Comparison of ENCODE assay signal across 24 cellular contexts in genomic region chr6:43283905-43284304, GRCh38. TPM values are rescaled to one million over a fixed set of nuclear protein-coding genes. Genes with fewer than 3 reads are reported as not detected.
DNase-seq lines count a peak whose midpoint lies in the region; ATAC-seq, FAIRE-seq and TF ChIP-seq lines count a peak whose summit lies in the region.
"Had no signal": no experiment of that assay in that cellular context is flagged by ENCODE, and none has a peak within 500 bp of the region (broad histone marks: within the 10 kb centered on the region; RNA-seq: fewer than 3 reads in every experiment).

No MANE protein-coding gene starts in this region.

- H3K36me3 ChIP-seq in HepG2 (replicated peaks in 1 of 2; ENCODE audit: control insufficient read depth in 1 of 2, insufficient read depth in 2 of 2, low read length in 2 of 2) (no peaks in the 10 kb centered on the region), right lobe of liver (no peaks in the 10 kb centered on the region), PC-3 (ENCODE audit: low read depth, low read length) (no peaks in the 10 kb centered on the region), mammary epithelial cell (ENCODE audit: insufficient read depth, low read length) (no peaks in the 10 kb centered on the region), osteoblast (ENCODE audit: insufficient read depth, low read length) (no peaks in the 10 kb centered on the region)
- H3K36me3 ChIP-seq: BE2C, MG63 had no signal

- CTCF ChIA-PET in HepG2 (lab: Yijun Ruan, JAX; ENCODE audit: low intra/inter-chr PET ratio, low total read pairs), result no interaction called here
- CTCF ChIA-PET in PC-3 (lab: Charles Lee), result no interaction called here
- CTCF ChIA-PET in mammary epithelial cell (lab: Charles Lee; ENCODE audit: low non-redundant PET), result no interaction called here
- CTCF ChIA-PET in GM10248 (lab: Yijun Ruan, JAX), result no interaction called here

- intact Hi-C loops in HepG2 (cut with micrococcal nuclease; ENCODE audit: unreplicated experiment) (no loop called here), right lobe of liver (cut with DNase I) (no loop called here), PC-3 (cut with micrococcal nuclease) (no loop called here), mammary epithelial cell (cut with micrococcal nuclease) (no loop called here)

- no peak for DNase-seq in HepG2 (ENCODE audit: low spot score)
- no peak for DNase-seq in right lobe of liver
- DNase-seq in PC-3, result peak; percentile 34
- peak; percentile 48 for DNase-seq in mammary epithelial cell
- DNase-seq in osteoblast (ENCODE audit: insufficient read length, low spot score, missing footprints), result peak; percentile 82
- no peak for DNase-seq in activated CD4-positive, CD25-positive, alpha-beta regulatory T cell treated with anti-CD3 and anti-CD28 coated beads, Interleukin-2, amount 50 U/mL, for 72 hours
- DNase-seq in NCI-H345 (lab: John Stamatoyannopoulos, UW), result no peak
- DNase-seq in GM10248 (ENCODE audit: extremely low spot score), result no peak
- DNase-seq: BE2C; Caco-2; CD4-positive, CD25-positive, alpha-beta regulatory T cell; DMS153; GF-D8; HFFc6; Kasumi-1; MG63; NCI-H1417; NCI-H1694 treated with DMSO at 0.1 percent for 48 hours; SHP77 had no signal

- H3K9me2 ChIP-seq in PC-3 (replicated peaks; ENCODE audit: low read length), result no peaks in the 10 kb centered on the region

- H3K4me1 ChIP-seq in HepG2 (ENCODE audit: insufficient read depth, low read length) (peaks cover 75% of the 10 kb centered on the region), right lobe of liver (peaks cover 0 to 11% (median 2%) of the 10 kb centered on the region in 4 donors), PC-3 (ENCODE audit: insufficient read depth, low read length) (peaks cover 4% of the 10 kb centered on the region; the same call in 1 of the 2 replicates), mammary epithelial cell (ENCODE audit: insufficient read depth, low read length) (peaks cover 10% of the 10 kb centered on the region), osteoblast (ENCODE audit: insufficient read depth, low read length) (peaks cover 7% of the 10 kb centered on the region)
- H3K4me1 ChIP-seq: BE2C had no signal

- H2AFZ ChIP-seq in HepG2 (ENCODE audit: low read length) (no peak overlapping the region), PC-3 (ENCODE audit: low read length) (peak overlapping the region; percentile 82), mammary epithelial cell (ENCODE audit: low read depth, low read length) (peak overlapping the region; percentile 79), osteoblast (ENCODE audit: low read length) (no peak overlapping the region)

- H3K27ac ChIP-seq in HepG2 (ENCODE audit: extremely low read length, insufficient read depth, low read length), result no peak overlapping the region
- H3K27ac ChIP-seq in right lobe of liver, result no peak overlapping the region
- no peak overlapping the region for H3K27ac ChIP-seq in PC-3 (ENCODE audit: low read length)
- H3K27ac ChIP-seq in mammary epithelial cell (ENCODE audit: insufficient read depth, low read depth, low read length), result no peak overlapping the region
- no peak overlapping the region for H3K27ac ChIP-seq in osteoblast (ENCODE audit: low read depth, low read length)

- H3K79me2 ChIP-seq in HepG2 (ENCODE audit: insufficient read depth, low read length), result no peaks in the 10 kb centered on the region
- no peaks in the 10 kb centered on the region for H3K79me2 ChIP-seq in PC-3 (ENCODE audit: low read length)
- no peaks in the 10 kb centered on the region for H3K79me2 ChIP-seq in mammary epithelial cell (ENCODE audit: insufficient read depth, low read length)
- H3K79me2 ChIP-seq in osteoblast (ENCODE audit: insufficient read depth, low read length), result no peaks in the 10 kb centered on the region

- H3K9ac ChIP-seq in HepG2 (ENCODE audit: insufficient read depth, low read depth, low read length) (no peak overlapping the region), PC-3 (ENCODE audit: low read length) (no peak overlapping the region), mammary epithelial cell (ENCODE audit: insufficient read depth, low read length) (no peak overlapping the region)

- no peak overlapping the region for H3K4me2 ChIP-seq in HepG2 (ENCODE audit: low read depth, low read length)
- peak overlapping the region; percentile 83 for H3K4me2 ChIP-seq in PC-3 (ENCODE audit: low read length)
- H3K4me2 ChIP-seq in mammary epithelial cell (ENCODE audit: insufficient read depth, low read depth, low read length), result peak overlapping the region; percentile 76
- no peak overlapping the region for H3K4me2 ChIP-seq in osteoblast (ENCODE audit: insufficient read depth, low read length)

- H4K20me1 ChIP-seq in HepG2 (ENCODE audit: insufficient read depth, low read length), result no peaks in the 10 kb centered on the region
- H4K20me1 ChIP-seq in PC-3 (ENCODE audit: low read length), result no peaks in the 10 kb centered on the region
- H4K20me1 ChIP-seq in mammary epithelial cell (ENCODE audit: insufficient read depth, low read length), result no peaks in the 10 kb centered on the region
- H4K20me1 ChIP-seq in osteoblast (ENCODE audit: insufficient read depth, low read length), result no peaks in the 10 kb centered on the region

- ATAC-seq in HepG2 (no peak), right lobe of liver (no peak), PC-3 (peak; percentile 82)

- TF ChIP-seq POLR2A in HepG2 (IDR thresholded peaks at IDR 0.05; ENCODE audit: insufficient read depth in 1 of 2, low read depth in 2 of 2, low read length in 2 of 2) (no peak), right lobe of liver (IDR thresholded peaks at IDR 0.05) (no peak)

- TF ChIP-seq EP300 in HepG2 (IDR thresholded peaks at IDR 0.05; ENCODE audit: low read depth in 2 of 2, low read length in 2 of 2) (no peak), HepG2 (CRISPR knock-in tag; IDR thresholded peaks at IDR 0.05; ENCODE audit: borderline replicate concordance) (no peak)

- no peak for FAIRE-seq in HepG2 (lab: Jason Lieb, UNC)
- FAIRE-seq: GM19239, H54, RCC 7860 had no signal

- no peaks in the 10 kb centered on the region for H3F3A ChIP-seq in PC-3 (ENCODE audit: low read length, unreplicated experiment)

- dilution Hi-C loops in mammary epithelial cell (cut with HindIII; ENCODE audit: low sequenced_read_pairs), result no loop called here

- H3K9me3 ChIP-seq in HepG2 (ENCODE audit: low read length) (no peaks in the 10 kb centered on the region), right lobe of liver (no peaks in the 10 kb centered on the region), PC-3 (ENCODE audit: low read length) (no peaks in the 10 kb centered on the region), mammary epithelial cell (replicated peaks; ENCODE audit: insufficient read depth, low read length) (no peaks in the 10 kb centered on the region), osteoblast (ENCODE audit: low read depth, low read length) (no peaks in the 10 kb centered on the region)
- H3K9me3 ChIP-seq: BE2C, Caco-2, MG63 had no signal

- in situ Hi-C loops in HepG2 (cut with HindIII; ENCODE audit: extremely low pct_ligation_motif_present, low pct_unique_long_range_greater_than_20kb), result no loop called here
- in situ Hi-C loops in mammary epithelial cell (cut with MboI; ENCODE audit: low sequenced_read_pairs in 2 of 2), result no loop called here

- H3K27me3 ChIP-seq in HepG2 (ENCODE audit: control insufficient read depth in 1 of 2, insufficient read depth in 2 of 2, low read length in 2 of 2), result no peaks in the 10 kb centered on the region
- H3K27me3 ChIP-seq in right lobe of liver, result no peaks in the 10 kb centered on the region
- peaks cover 8% of the 10 kb centered on the region; the same call in 1 of the 2 replicates for H3K27me3 ChIP-seq in PC-3 (ENCODE audit: low read length)
- peaks cover 2% of the 10 kb centered on the region for H3K27me3 ChIP-seq in mammary epithelial cell (ENCODE audit: insufficient read depth, low read length)
- H3K27me3 ChIP-seq in osteoblast (ENCODE audit: insufficient read depth, low read length), result peaks cover 5% of the 10 kb centered on the region
- H3K27me3 ChIP-seq: BE2C, MG63 had no signal

- POLR2A ChIA-PET in HepG2 (lab: Yijun Ruan, JAX), result no interaction called here
- POLR2A ChIA-PET in PC-3 (lab: Charles Lee; ENCODE audit: unreplicated experiment), result no interaction called here
- POLR2A ChIA-PET in GM10248 (lab: Yijun Ruan, JAX), result no interaction called here

- TF ChIP-seq CTCF in HepG2 (CRISPR knock-in tag; IDR thresholded peaks at IDR 0.05), result no peak
- TF ChIP-seq CTCF in right lobe of liver (IDR thresholded peaks at IDR 0.05), result no peak
- TF ChIP-seq CTCF in PC-3 (conservative IDR thresholded peaks at IDR 0.05; ENCODE audit: low read depth, low read length), result no peak
- no peak for TF ChIP-seq CTCF in mammary epithelial cell (conservative IDR thresholded peaks at IDR 0.05 in 1 of 2, IDR thresholded peaks at IDR 0.05 in 1 of 2; ENCODE audit: extremely low read depth in 1 of 2, insufficient read depth in 1 of 2, low read depth in 1 of 2, low read length in 2 of 2)
- TF ChIP-seq CTCF in osteoblast (IDR thresholded peaks at IDR 0.05; ENCODE audit: extremely low read depth, low read depth, low read length), result no peak
- TF ChIP-seq CTCF in GM10248 (IDR thresholded peaks at IDR 0.05; ENCODE audit: control extremely low read depth, extremely low read depth, low read depth, missing control alignments), result no peak

- TF ChIP-seq RAD21 in HepG2 (CRISPR knock-in tag; IDR thresholded peaks at IDR 0.05), result no peak

- BruUV-seq in HepG2 (replicated peaks; lab: Mats Ljungman, UMichigan) (no TSS peak), PC-3 (replicated peaks; lab: Mats Ljungman, UMichigan) (no TSS peak), mammary epithelial cell (replicated peaks; lab: Mats Ljungman, UMichigan) (no TSS peak)

- WGBS in HepG2 (ENCODE audit: low lambda C conversion rate), result 94% methylated on average over 25 of the region's 27 CpGs
- WGBS in right lobe of liver (ENCODE audit: insufficient coverage, low coverage, low lambda C conversion rate, missing lambda C conversion rate), result no CpG with 5 or more reads among the region's 27 CpGs
- 5% methylated on average over 9 of the region's 27 CpGs for WGBS in mammary epithelial cell (ENCODE audit: low coverage, missing lambda C conversion rate)

- H3K4me3 ChIP-seq in HepG2 (replicated peaks in 1 of 3; ENCODE audit: insufficient read depth in 1 of 3, low read depth in 2 of 3, low read length in 3 of 3) (no peak overlapping the region), right lobe of liver (no peak overlapping the region), PC-3 (ENCODE audit: low read length) (peak overlapping the region; percentile 59), mammary epithelial cell (replicated peaks in 1 of 3; ENCODE audit: insufficient read depth in 1 of 3, low read depth in 2 of 3, low read length in 3 of 3) (peak overlapping the region in 2 of 3 experiments; percentile 4 to 42), osteoblast (ENCODE audit: insufficient read depth, low read length) (no peak overlapping the region)
- H3K4me3 ChIP-seq: MG63 had no signal

RNA-seq across cellular contexts. Expression of gene SLC22A7, which starts 14.2 kb away (rescaled TPM):
- total RNA-seq in HepG2 (2016; rRNA removed; fragmentation: Illumina TruSeq; extraction: Trizol), result 8.6 and 22.6 TPM in 2 replicates
- total RNA-seq in HepG2 (2016; cell fraction: cytosol; rRNA removed; fragmentation: Illumina TruSeq; extraction: Trizol; ENCODE audit: low read depth), result 5.3 and 5.4 TPM in 2 replicates
- 8.5 and 22.3 TPM in 2 replicates for total RNA-seq in HepG2 (2016; cell fraction: insoluble cytoplasmic fraction; rRNA removed; fragmentation: Illumina TruSeq; extraction: Trizol)
- 9.0 and 9.1 TPM in 2 replicates for total RNA-seq in HepG2 (2016; cell fraction: membrane; rRNA removed; fragmentation: Illumina TruSeq; extraction: Trizol)
- total RNA-seq in HepG2 (2016; cell fraction: nucleus; rRNA removed; fragmentation: Illumina TruSeq; extraction: Trizol), result 20.9 and 25.8 TPM in 2 replicates
- polyA plus RNA-seq in HepG2 (2011; rRNA removed), result 5.3 and 12.3 TPM in 2 replicates
- polyA plus RNA-seq in HepG2 (2011; cell fraction: cytosol; rRNA removed), result 7.0 and 7.8 TPM in 2 replicates
- 34.4 and 48.4 TPM in 2 replicates for polyA plus RNA-seq in HepG2 (2011; cell fraction: nucleus; rRNA removed)
- polyA plus RNA-seq in HepG2 (2012), result 18.9 and 34.7 TPM in 2 replicates
- polyA plus RNA-seq in HepG2 (2016; cell fraction: cytosol; fragmentation: Illumina TruSeq; extraction: Trizol; ENCODE audit: low read depth), result 3.2 and 3.5 TPM in 2 replicates
- 5.5 and 6.2 TPM in 2 replicates for polyA plus RNA-seq in HepG2 (2016; cell fraction: insoluble cytoplasmic fraction; fragmentation: Illumina TruSeq; extraction: Trizol; ENCODE audit: low read depth)
- polyA plus RNA-seq in HepG2 (2016; cell fraction: membrane; fragmentation: Illumina TruSeq; extraction: Trizol; ENCODE audit: low read depth), result 4.5 and 5.7 TPM in 2 replicates
- polyA plus RNA-seq in HepG2 (2016; cell fraction: nucleus; fragmentation: Illumina TruSeq; extraction: Trizol; ENCODE audit: insufficient read depth, low read depth), result 39.6 and 40.3 TPM in 2 replicates
- 22.0 TPM in 1 of 2 replicates, not detected in the other for polyA minus RNA-seq in HepG2 (2011; rRNA and poly(A)+ RNA removed; ENCODE audit: low replicate concordance)
- 3.6 and 5.1 TPM in 2 replicates for polyA minus RNA-seq in HepG2 (2011; cell fraction: cytosol; rRNA and poly(A)+ RNA removed)
- 7.0 and 12.7 TPM in 2 replicates for polyA minus RNA-seq in HepG2 (2011; cell fraction: nucleus; rRNA and poly(A)+ RNA removed)
- 100 to 1,000 TPM; 145 to 348 (median 185) TPM for total RNA-seq in right lobe of liver
- not detected in 2 replicates for total RNA-seq in PC-3 (2014; rRNA removed)
- not detected for total RNA-seq in mammary epithelial cell
- not detected for polyA plus RNA-seq in mammary epithelial cell
- not detected for polyA minus RNA-seq in mammary epithelial cell
- total RNA-seq in osteoblast, result not detected in 2 replicates
- total RNA-seq: A673; Caco-2; CD4-positive, CD25-positive, alpha-beta regulatory T cell; HFFc6; NCI-H460 had no signal
- polyA plus RNA-seq: CD4-positive, CD25-positive, alpha-beta regulatory T cell had no signal

RNA-seq across cellular contexts. Expression of gene CRIP3, which starts 24.7 kb away (rescaled TPM):
- total RNA-seq in HepG2 (2016; rRNA removed; fragmentation: Illumina TruSeq; extraction: Trizol), result 3.5 and 6.3 TPM in 2 replicates
- 2.7 and 2.9 TPM in 2 replicates for total RNA-seq in HepG2 (2016; cell fraction: cytosol; rRNA removed; fragmentation: Illumina TruSeq; extraction: Trizol; ENCODE audit: low read depth)
- total RNA-seq in HepG2 (2016; cell fraction: insoluble cytoplasmic fraction; rRNA removed; fragmentation: Illumina TruSeq; extraction: Trizol), result 5.5 and 7.0 TPM in 2 replicates
- total RNA-seq in HepG2 (2016; cell fraction: membrane; rRNA removed; fragmentation: Illumina TruSeq; extraction: Trizol), result 1.7 and 2.6 TPM in 2 replicates
- total RNA-seq in HepG2 (2016; cell fraction: nucleus; rRNA removed; fragmentation: Illumina TruSeq; extraction: Trizol), result 6.1 and 7.0 TPM in 2 replicates
- polyA plus RNA-seq in HepG2 (2011; rRNA removed), result 9.3 and 14.2 TPM in 2 replicates
- 4.5 and 5.1 TPM in 2 replicates for polyA plus RNA-seq in HepG2 (2011; cell fraction: cytosol; rRNA removed)
- 31.5 and 46.2 TPM in 2 replicates for polyA plus RNA-seq in HepG2 (2011; cell fraction: nucleus; rRNA removed)
- 12.7 and 16.4 TPM in 2 replicates for polyA plus RNA-seq in HepG2 (2012)
- 0.99 and 1.7 TPM in 2 replicates for polyA plus RNA-seq in HepG2 (2016; cell fraction: cytosol; fragmentation: Illumina TruSeq; extraction: Trizol; ENCODE audit: low read depth)
- 4.1 and 5.4 TPM in 2 replicates for polyA plus RNA-seq in HepG2 (2016; cell fraction: insoluble cytoplasmic fraction; fragmentation: Illumina TruSeq; extraction: Trizol; ENCODE audit: low read depth)
- 1.9 and 2.3 TPM in 2 replicates for polyA plus RNA-seq in HepG2 (2016; cell fraction: membrane; fragmentation: Illumina TruSeq; extraction: Trizol; ENCODE audit: low read depth)
- polyA plus RNA-seq in HepG2 (2016; cell fraction: nucleus; fragmentation: Illumina TruSeq; extraction: Trizol; ENCODE audit: insufficient read depth, low read depth), result 13.1 and 18.7 TPM in 2 replicates
- polyA minus RNA-seq in HepG2 (2011; rRNA and poly(A)+ RNA removed; ENCODE audit: low replicate concordance), result 8.2 TPM in 1 of 2 replicates, not detected in the other
- 1.4 and 2.5 TPM in 2 replicates for polyA minus RNA-seq in HepG2 (2011; cell fraction: cytosol; rRNA and poly(A)+ RNA removed)
- 7.5 and 14.4 TPM in 2 replicates for polyA minus RNA-seq in HepG2 (2011; cell fraction: nucleus; rRNA and poly(A)+ RNA removed)
- 1 to 10 TPM; 2.1 to 7.9 (median 5.2) TPM for total RNA-seq in right lobe of liver
- total RNA-seq in PC-3 (2014; rRNA removed), result 0.29 TPM in 2 replicates
- under 1 TPM in 1 of 2 donors, not detected in 1; 0.50 TPM for total RNA-seq in mammary epithelial cell
- 0.39 TPM for polyA plus RNA-seq in mammary epithelial cell
- not detected for polyA minus RNA-seq in mammary epithelial cell
- total RNA-seq in osteoblast, result 0.59 TPM in 1 of 2 replicates, not detected in the other
- total RNA-seq: Caco-2, HFFc6, NCI-H460 had no signal

RNA-seq across cellular contexts. Expression of gene TTBK1, which starts 40.6 kb away (rescaled TPM):
- total RNA-seq in HepG2 (2016; rRNA removed; fragmentation: Illumina TruSeq; extraction: Trizol) (0.10 and 0.33 TPM in 2 replicates), right lobe of liver (1 to 10 TPM in 2 of 6 experiments, under 1 TPM in 4; 0.83 to 1.6 (median 0.87) TPM), PC-3 (2014; rRNA removed) (not detected in 2 replicates), mammary epithelial cell (under 1 TPM in 1 of 2 donors, not detected in 1; under 0.01 TPM), osteoblast (under 0.01 TPM in 1 of 2 replicates, not detected in the other)
- total RNA-seq in HepG2 (2016; cell fraction: cytosol; rRNA removed; fragmentation: Illumina TruSeq; extraction: Trizol; ENCODE audit: low read depth), result 0.18 and 0.20 TPM in 2 replicates
- 0.13 and 0.32 TPM in 2 replicates for total RNA-seq in HepG2 (2016; cell fraction: insoluble cytoplasmic fraction; rRNA removed; fragmentation: Illumina TruSeq; extraction: Trizol)
- total RNA-seq in HepG2 (2016; cell fraction: membrane; rRNA removed; fragmentation: Illumina TruSeq; extraction: Trizol), result 0.25 and 0.28 TPM in 2 replicates
- 0.47 TPM in 2 replicates for total RNA-seq in HepG2 (2016; cell fraction: nucleus; rRNA removed; fragmentation: Illumina TruSeq; extraction: Trizol)
- polyA plus RNA-seq in HepG2 (2011; rRNA removed) (0.24 and 0.50 TPM in 2 replicates), mammary epithelial cell (not detected)
- 0.09 and 0.10 TPM in 2 replicates for polyA plus RNA-seq in HepG2 (2011; cell fraction: cytosol; rRNA removed)
- 1.4 and 2.2 TPM in 2 replicates for polyA plus RNA-seq in HepG2 (2011; cell fraction: nucleus; rRNA removed)
- polyA plus RNA-seq in HepG2 (2012), result 0.53 and 0.62 TPM in 2 replicates
- not detected in 2 replicates for polyA plus RNA-seq in HepG2 (2016; cell fraction: cytosol; fragmentation: Illumina TruSeq; extraction: Trizol; ENCODE audit: low read depth)
- 0.19 TPM in 2 replicates for polyA plus RNA-seq in HepG2 (2016; cell fraction: insoluble cytoplasmic fraction; fragmentation: Illumina TruSeq; extraction: Trizol; ENCODE audit: low read depth)
- 0.06 and 0.07 TPM in 2 replicates for polyA plus RNA-seq in HepG2 (2016; cell fraction: membrane; fragmentation: Illumina TruSeq; extraction: Trizol; ENCODE audit: low read depth)
- 0.84 and 0.86 TPM in 2 replicates for polyA plus RNA-seq in HepG2 (2016; cell fraction: nucleus; fragmentation: Illumina TruSeq; extraction: Trizol; ENCODE audit: insufficient read depth, low read depth)
- 1.2 TPM in 1 of 2 replicates, not detected in the other for polyA minus RNA-seq in HepG2 (2011; rRNA and poly(A)+ RNA removed; ENCODE audit: low replicate concordance)
- 0.18 and 0.49 TPM in 2 replicates for polyA minus RNA-seq in HepG2 (2011; cell fraction: cytosol; rRNA and poly(A)+ RNA removed)
- 1.4 and 1.7 TPM in 2 replicates for polyA minus RNA-seq in HepG2 (2011; cell fraction: nucleus; rRNA and poly(A)+ RNA removed)
- polyA minus RNA-seq in mammary epithelial cell, result not detected
- total RNA-seq: A673, HFFc6, NCI-H460 had no signal
- polyA plus RNA-seq: CD4-positive, CD25-positive, alpha-beta regulatory T cell had no signal

RNA-seq across cellular contexts. Expression of gene DNPH1, which starts 54.6 kb away (rescaled TPM):
- total RNA-seq in HepG2 (2016; rRNA removed; fragmentation: Illumina TruSeq; extraction: Trizol), result 75.0 and 75.1 TPM in 2 replicates
- 50.9 and 56.3 TPM in 2 replicates for total RNA-seq in HepG2 (2016; cell fraction: cytosol; rRNA removed; fragmentation: Illumina TruSeq; extraction: Trizol; ENCODE audit: low read depth)
- 75.1 and 81.5 TPM in 2 replicates for total RNA-seq in HepG2 (2016; cell fraction: insoluble cytoplasmic fraction; rRNA removed; fragmentation: Illumina TruSeq; extraction: Trizol)
- total RNA-seq in HepG2 (2016; cell fraction: membrane; rRNA removed; fragmentation: Illumina TruSeq; extraction: Trizol), result 52.3 and 60.5 TPM in 2 replicates
- total RNA-seq in HepG2 (2016; cell fraction: nucleus; rRNA removed; fragmentation: Illumina TruSeq; extraction: Trizol), result 31.4 and 33.7 TPM in 2 replicates
- polyA plus RNA-seq in HepG2 (2011; rRNA removed), result 56.5 and 65.8 TPM in 2 replicates
- 106 and 143 TPM in 2 replicates for polyA plus RNA-seq in HepG2 (2011; cell fraction: cytosol; rRNA removed)
- polyA plus RNA-seq in HepG2 (2011; cell fraction: nucleus; rRNA removed), result 62.4 and 67.4 TPM in 2 replicates
- polyA plus RNA-seq in HepG2 (2012), result 43.1 and 47.9 TPM in 2 replicates
- 62.6 and 68.8 TPM in 2 replicates for polyA plus RNA-seq in HepG2 (2016; cell fraction: cytosol; fragmentation: Illumina TruSeq; extraction: Trizol; ENCODE audit: low read depth)
- 76.7 and 82.8 TPM in 2 replicates for polyA plus RNA-seq in HepG2 (2016; cell fraction: insoluble cytoplasmic fraction; fragmentation: Illumina TruSeq; extraction: Trizol; ENCODE audit: low read depth)
- polyA plus RNA-seq in HepG2 (2016; cell fraction: membrane; fragmentation: Illumina TruSeq; extraction: Trizol; ENCODE audit: low read depth), result 47.1 and 47.7 TPM in 2 replicates
- 66.2 and 72.5 TPM in 2 replicates for polyA plus RNA-seq in HepG2 (2016; cell fraction: nucleus; fragmentation: Illumina TruSeq; extraction: Trizol; ENCODE audit: insufficient read depth, low read depth)
- 38.8 and 62.4 TPM in 2 replicates for polyA minus RNA-seq in HepG2 (2011; rRNA and poly(A)+ RNA removed; ENCODE audit: low replicate concordance)
- 10.5 and 15.4 TPM in 2 replicates for polyA minus RNA-seq in HepG2 (2011; cell fraction: cytosol; rRNA and poly(A)+ RNA removed)
- polyA minus RNA-seq in HepG2 (2011; cell fraction: nucleus; rRNA and poly(A)+ RNA removed), result 15.3 and 16.7 TPM in 2 replicates
- total RNA-seq in right lobe of liver, result 100 to 1,000 TPM in 2 of 6 experiments, 10 to 100 TPM in 4; 50.7 to 107 (median 62.4) TPM
- 128 and 176 TPM in 2 replicates for total RNA-seq in PC-3 (2014; rRNA removed)
- total RNA-seq in mammary epithelial cell, result 10 to 100 TPM; 55.2 to 56.9 TPM
- 112 TPM for polyA plus RNA-seq in mammary epithelial cell
- polyA minus RNA-seq in mammary epithelial cell, result 24.8 TPM
- total RNA-seq in osteoblast, result 32.9 and 33.3 TPM in 2 replicates

Comparison
In these comparisons a context has a peak if more than half of its experiments do, and no peak if none do; other contexts are left out.
1. DNase-seq: peak in PC-3 (single experiment), mammary epithelial cell (single experiment) and osteoblast (single experiment); none in HepG2 (single experiment), right lobe of liver (0 of 3), activated CD4-positive, CD25-positive, alpha-beta regulatory T cell treated with anti-CD3 and anti-CD28 coated beads, Interleukin-2, amount 50 U/mL, for 72 hours (single experiment), NCI-H345 (single experiment) and GM10248 (single experiment).
2. H2AFZ ChIP-seq: peak in PC-3 (single experiment) and mammary epithelial cell (single experiment); none in HepG2 (single experiment) and osteoblast (single experiment).
3. H3K4me2 ChIP-seq: peak in PC-3 (single experiment) and mammary epithelial cell (single experiment); none in HepG2 (single experiment) and osteoblast (single experiment).
4. H3K4me3 ChIP-seq: peak in PC-3 (single experiment) and mammary epithelial cell (2 of 3); none in HepG2 (0 of 3), right lobe of liver (0 of 3) and osteoblast (single experiment).